In the genomic region with DNA sequence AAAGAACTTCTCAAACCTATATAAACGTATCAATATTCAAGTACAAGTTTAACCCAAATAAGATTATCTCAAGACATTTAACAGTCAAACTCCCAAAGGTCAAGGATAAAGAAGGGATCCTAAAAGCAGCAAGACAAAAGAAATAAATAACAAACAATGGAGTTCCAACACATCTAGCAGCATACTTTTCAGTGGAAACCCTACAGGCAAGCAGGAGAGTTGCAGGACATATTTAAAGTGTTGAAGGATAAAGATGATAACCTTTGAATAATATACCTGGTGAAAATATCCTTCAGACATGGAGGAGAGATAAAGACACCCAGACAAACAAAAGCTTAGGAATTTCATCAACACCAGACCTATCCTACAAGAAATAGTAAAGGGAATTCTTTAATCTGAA, we compare ENCODE assay signal across 1 cellular context.
TF ChIP-seq lines count a peak whose summit lies in the region.

No MANE protein-coding gene starts in this region.

TF ChIP-seq in HepG2, 621 proteins besides CTCF, POLR2A, EP300 and RAD21 (continued from another document):
- TF ChIP-seq, protein P1, sequence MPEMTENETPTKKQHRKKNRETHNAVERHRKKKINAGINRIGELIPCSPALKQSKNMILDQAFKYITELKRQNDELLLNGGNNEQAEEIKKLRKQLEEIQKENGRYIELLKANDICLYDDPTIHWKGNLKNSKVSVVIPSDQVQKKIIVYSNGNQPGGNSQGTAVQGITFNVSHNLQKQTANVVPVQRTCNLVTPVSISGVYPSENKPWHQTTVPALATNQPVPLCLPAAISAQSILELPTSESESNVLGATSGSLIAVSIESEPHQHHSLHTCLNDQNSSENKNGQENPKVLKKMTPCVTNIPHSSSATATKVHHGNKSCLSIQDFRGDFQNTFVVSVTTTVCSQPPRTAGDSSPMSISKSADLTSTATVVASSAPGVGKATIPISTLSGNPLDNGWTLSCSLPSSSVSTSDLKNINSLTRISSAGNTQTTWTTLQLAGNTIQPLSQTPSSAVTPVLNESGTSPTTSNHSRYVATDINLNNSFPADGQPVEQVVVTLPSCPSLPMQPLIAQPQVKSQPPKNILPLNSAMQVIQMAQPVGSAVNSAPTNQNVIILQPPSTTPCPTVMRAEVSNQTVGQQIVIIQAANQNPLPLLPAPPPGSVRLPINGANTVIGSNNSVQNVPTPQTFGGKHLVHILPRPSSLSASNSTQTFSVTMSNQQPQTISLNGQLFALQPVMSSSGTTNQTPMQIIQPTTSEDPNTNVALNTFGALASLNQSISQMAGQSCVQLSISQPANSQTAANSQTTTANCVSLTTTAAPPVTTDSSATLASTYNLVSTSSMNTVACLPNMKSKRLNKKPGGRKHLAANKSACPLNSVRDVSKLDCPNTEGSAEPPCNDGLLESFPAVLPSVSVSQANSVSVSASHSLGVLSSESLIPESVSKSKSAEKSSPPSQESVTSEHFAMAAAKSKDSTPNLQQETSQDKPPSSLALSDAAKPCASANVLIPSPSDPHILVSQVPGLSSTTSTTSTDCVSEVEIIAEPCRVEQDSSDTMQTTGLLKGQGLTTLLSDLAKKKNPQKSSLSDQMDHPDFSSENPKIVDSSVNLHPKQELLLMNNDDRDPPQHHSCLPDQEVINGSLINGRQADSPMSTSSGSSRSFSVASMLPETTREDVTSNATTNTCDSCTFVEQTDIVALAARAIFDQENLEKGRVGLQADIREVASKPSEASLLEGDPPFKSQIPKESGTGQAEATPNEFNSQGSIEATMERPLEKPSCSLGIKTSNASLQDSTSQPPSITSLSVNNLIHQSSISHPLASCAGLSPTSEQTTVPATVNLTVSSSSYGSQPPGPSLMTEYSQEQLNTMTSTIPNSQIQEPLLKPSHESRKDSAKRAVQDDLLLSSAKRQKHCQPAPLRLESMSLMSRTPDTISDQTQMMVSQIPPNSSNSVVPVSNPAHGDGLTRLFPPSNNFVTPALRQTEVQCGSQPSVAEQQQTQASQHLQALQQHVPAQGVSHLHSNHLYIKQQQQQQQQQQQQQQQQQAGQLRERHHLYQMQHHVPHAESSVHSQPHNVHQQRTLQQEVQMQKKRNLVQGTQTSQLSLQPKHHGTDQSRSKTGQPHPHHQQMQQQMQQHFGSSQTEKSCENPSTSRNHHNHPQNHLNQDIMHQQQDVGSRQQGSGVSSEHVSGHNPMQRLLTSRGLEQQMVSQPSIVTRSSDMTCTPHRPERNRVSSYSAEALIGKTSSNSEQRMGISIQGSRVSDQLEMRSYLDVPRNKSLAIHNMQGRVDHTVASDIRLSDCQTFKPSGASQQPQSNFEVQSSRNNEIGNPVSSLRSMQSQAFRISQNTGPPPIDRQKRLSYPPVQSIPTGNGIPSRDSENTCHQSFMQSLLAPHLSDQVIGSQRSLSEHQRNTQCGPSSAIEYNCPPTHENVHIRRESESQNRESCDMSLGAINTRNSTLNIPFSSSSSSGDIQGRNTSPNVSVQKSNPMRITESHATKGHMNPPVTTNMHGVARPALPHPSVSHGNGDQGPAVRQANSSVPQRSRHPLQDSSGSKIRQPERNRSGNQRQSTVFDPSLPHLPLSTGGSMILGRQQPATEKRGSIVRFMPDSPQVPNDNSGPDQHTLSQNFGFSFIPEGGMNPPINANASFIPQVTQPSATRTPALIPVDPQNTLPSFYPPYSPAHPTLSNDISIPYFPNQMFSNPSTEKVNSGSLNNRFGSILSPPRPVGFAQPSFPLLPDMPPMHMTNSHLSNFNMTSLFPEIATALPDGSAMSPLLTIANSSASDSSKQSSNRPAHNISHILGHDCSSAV (CRISPR knock-in tag; IDR thresholded peaks at IDR 0.05; ENCODE audit: borderline replicate concordance): no peak
- TF ChIP-seq CCDC6 (CRISPR knock-in tag; IDR thresholded peaks at IDR 0.05) (no peak), SNAPC2 (CRISPR knock-in tag; IDR thresholded peaks at IDR 0.05) (no peak), MBNL3 (CRISPR knock-in tag; conservative IDR thresholded peaks at IDR 0.05) (no peak), ZBTB38 (CRISPR knock-in tag; IDR thresholded peaks at IDR 0.05) (no peak), PCBP1 (IDR thresholded peaks at IDR 0.05; ENCODE audit: borderline replicate concordance, low read depth, low read length) (no peak), ARNTL (CRISPR knock-in tag; IDR thresholded peaks at IDR 0.05) (no peak), ZNF33A (CRISPR knock-in tag; IDR thresholded peaks at IDR 0.05; ENCODE audit: borderline replicate concordance) (no peak), ZMAT3 (CRISPR knock-in tag; conservative IDR thresholded peaks at IDR 0.05) (no peak), ZEB1 (IDR thresholded peaks at IDR 0.05; ENCODE audit: insufficient replicate concordance, low read depth) (no peak), MAZ (IDR thresholded peaks at IDR 0.05; ENCODE audit: borderline replicate concordance, low read depth, low read length) (no peak), MAZ (CRISPR knock-in tag; IDR thresholded peaks at IDR 0.05; ENCODE audit: low read depth) (no peak), SOX5 (CRISPR knock-in tag; IDR thresholded peaks at IDR 0.05; ENCODE audit: borderline replicate concordance) (no peak), ZNF546 (CRISPR knock-in tag; conservative IDR thresholded peaks at IDR 0.05) (no peak), ZNF205 (CRISPR knock-in tag; IDR thresholded peaks at IDR 0.05) (no peak)
- TF ChIP-seq, protein P2, sequence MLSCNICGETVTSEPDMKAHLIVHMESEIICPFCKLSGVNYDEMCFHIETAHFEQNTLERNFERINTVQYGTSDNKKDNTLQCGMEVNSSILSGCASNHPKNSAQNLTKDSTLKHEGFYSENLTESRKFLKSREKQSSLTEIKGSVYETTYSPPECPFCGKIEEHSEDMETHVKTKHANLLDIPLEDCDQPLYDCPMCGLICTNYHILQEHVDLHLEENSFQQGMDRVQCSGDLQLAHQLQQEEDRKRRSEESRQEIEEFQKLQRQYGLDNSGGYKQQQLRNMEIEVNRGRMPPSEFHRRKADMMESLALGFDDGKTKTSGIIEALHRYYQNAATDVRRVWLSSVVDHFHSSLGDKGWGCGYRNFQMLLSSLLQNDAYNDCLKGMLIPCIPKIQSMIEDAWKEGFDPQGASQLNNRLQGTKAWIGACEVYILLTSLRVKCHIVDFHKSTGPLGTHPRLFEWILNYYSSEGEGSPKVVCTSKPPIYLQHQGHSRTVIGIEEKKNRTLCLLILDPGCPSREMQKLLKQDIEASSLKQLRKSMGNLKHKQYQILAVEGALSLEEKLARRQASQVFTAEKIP (CRISPR knock-in tag; IDR thresholded peaks at IDR 0.05; ENCODE audit: borderline replicate concordance): no peak
TF ChIP-seq in HepG2: peak in this region for 0.
